ENCODE assay signal across 7 cellular contexts in the genomic region with DNA sequence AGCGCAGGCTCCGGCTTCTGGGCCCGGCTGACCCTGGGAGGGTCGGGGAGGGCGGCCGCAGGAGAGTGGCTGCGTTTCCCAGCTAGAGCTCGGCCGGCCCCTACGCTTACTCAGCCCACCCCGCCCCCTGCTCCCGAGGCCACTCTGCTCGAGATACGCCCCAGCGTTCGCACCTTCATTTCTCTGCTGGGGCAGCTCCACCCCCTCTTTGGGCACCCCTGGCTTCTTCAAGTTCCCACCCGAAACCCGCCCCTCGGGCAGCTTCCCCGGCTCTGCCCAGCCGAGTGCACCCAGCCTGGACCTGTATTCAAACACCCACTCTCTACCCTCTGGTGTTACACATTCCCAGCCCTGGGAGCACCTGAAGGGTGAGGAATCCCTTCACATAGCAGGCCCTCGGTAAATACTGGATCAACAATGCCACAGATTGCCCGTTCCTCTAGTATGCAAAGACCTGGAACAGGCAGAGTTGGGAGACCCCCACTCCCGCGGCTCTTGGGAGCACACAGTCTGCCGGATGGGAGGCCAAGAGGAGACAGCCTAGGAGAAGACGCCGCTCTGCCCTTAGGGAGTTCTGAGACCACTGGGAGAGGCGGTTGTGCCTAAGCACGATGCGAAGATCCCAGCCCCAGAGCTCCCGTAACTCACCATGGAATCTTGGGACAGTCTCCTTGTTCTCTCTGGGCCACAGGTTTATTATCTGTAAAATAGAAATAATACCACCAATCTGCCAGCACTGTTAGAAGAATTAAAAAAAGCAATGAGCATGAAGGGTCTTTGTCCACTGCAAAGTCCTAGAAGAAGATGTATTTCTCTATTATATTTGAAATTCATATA. TPM values are rescaled to one million over a fixed set of nuclear protein-coding genes. Genes with fewer than 3 reads are reported as not detected.
DNase-seq lines count a peak whose midpoint lies in the region; ATAC-seq and TF ChIP-seq lines count a peak whose summit lies in the region.

No MANE protein-coding gene starts in this region.

- peaks cover 3% of the 10 kb centered on the region for H3K27me3 Mint-ChIP-seq in neural crest cell (ENCODE audit: low read depth)

- DNase-seq in OCI-LY7 (ENCODE audit: low spot score) (no peak), epithelial cell of esophagus (ENCODE audit: low read depth) (peak; percentile 50), neural crest cell (ENCODE audit: low read depth, low spot score) (peak; percentile 58), pons (ENCODE audit: low spot score) (no peak)

- no peaks in the 10 kb centered on the region for H3K36me3 ChIP-seq in OCI-LY7 (ENCODE audit: insufficient read depth, low read length)

- H3K9me2 ChIP-seq in OCI-LY7 (ENCODE audit: insufficient read depth, low read length) = no peaks in the 10 kb centered on the region

- POLR2A ChIA-PET in OCI-LY7 (lab: Charles Lee) = interaction anchor here (0.5 to 1.7 kb wide), 2 partner anchors 31 to 91 kb away, joined by 3 to 4 read pairs; no protein-coding TSS in a partner anchor

- no peaks in the 10 kb centered on the region for H3K36me3 Mint-ChIP-seq in neural crest cell (ENCODE audit: low read depth)

- H3K4me1 Mint-ChIP-seq in neural crest cell = peaks cover 16% of the 10 kb centered on the region

- H3K4me3 Mint-ChIP-seq in neural crest cell = peak overlapping the region; percentile 82

- peak overlapping the region; percentile 54 for H3K4me3 ChIP-seq in OCI-LY7 (ENCODE audit: low read depth, low read length, poor library complexity, severe bottlenecking)
- H3K4me3 ChIP-seq in epithelial cell of esophagus (ENCODE audit: low read length) = peak overlapping the region; percentile 84

- peak overlapping the region; percentile 74 for H3K4me2 ChIP-seq in OCI-LY7 (ENCODE audit: low read length)

- intact Hi-C loops in OCI-LY7 (cut with micrococcal nuclease; ENCODE audit: unreplicated experiment) = no loop called here

- H2AFZ ChIP-seq in OCI-LY7 (ENCODE audit: low read length) = peak overlapping the region; percentile 65; the same call in 1 of the 2 replicates

- CTCF ChIA-PET in OCI-LY7 (lab: Charles Lee; ENCODE audit: unreplicated experiment) = no interaction called here

- H3K79me2 ChIP-seq in OCI-LY7 (ENCODE audit: insufficient read depth, low read depth, low read length) = no peaks in the 10 kb centered on the region

- H3K9me3 Mint-ChIP-seq in neural crest cell = no peaks in the 10 kb centered on the region

- H3K27ac Mint-ChIP-seq in neural crest cell (ENCODE audit: unreplicated experiment) = no peak overlapping the region

- H3K27ac ChIP-seq in OCI-LY7 (ENCODE audit: low read depth, low read length, poor library complexity, severe bottlenecking) = no peak overlapping the region

- ATAC-seq in GM21423 (IDR thresholded peaks at IDR 0.05; ENCODE audit: unreplicated experiment) (peak; percentile 12), HG03460 (IDR thresholded peaks at IDR 0.05; ENCODE audit: unreplicated experiment) (no peak), GM18502 (IDR thresholded peaks at IDR 0.05; ENCODE audit: poor library complexity, unreplicated experiment) (no peak)

- H4K20me1 ChIP-seq in OCI-LY7 (ENCODE audit: insufficient read depth, low read length) = no peaks in the 10 kb centered on the region

- no TSS peak for BruUV-seq in OCI-LY7 (replicated peaks; lab: Mats Ljungman, UMichigan)

- H3K9me3 ChIP-seq in OCI-LY7 (ENCODE audit: low read length) = no peaks in the 10 kb centered on the region

- H3K4me1 ChIP-seq in OCI-LY7 (ENCODE audit: insufficient read depth, low read length, poor library complexity, severe bottlenecking) = peaks cover 39% of the 10 kb centered on the region

- TF ChIP-seq CTCF in OCI-LY7 (conservative IDR thresholded peaks at IDR 0.05; ENCODE audit: low read length) (no peak), epithelial cell of esophagus (IDR thresholded peaks at IDR 0.05; ENCODE audit: insufficient read depth, low read depth, low read length, missing control alignments) (no peak), neural crest cell (conservative IDR thresholded peaks at IDR 0.05) (no peak)

RNA-seq across cellular contexts. Expression of a gene that starts 0.6 kb away (rescaled TPM):
- total RNA-seq in OCI-LY7 (2014; rRNA removed; shearing (Covaris generic)) = 0.22 and 0.28 TPM in 2 replicates
- total RNA-seq in OCI-LY7 (2022) = 1.3 and 1.8 TPM in 2 replicates
- 12.7 and 13.3 TPM in 2 replicates for total RNA-seq in neural crest cell

RNA-seq across cellular contexts. Expression of a gene that starts 16.8 kb away (rescaled TPM):
- total RNA-seq in OCI-LY7 (2014; rRNA removed; shearing (Covaris generic)) = 14.2 and 21.5 TPM in 2 replicates
- total RNA-seq in OCI-LY7 (2022) (15.1 and 16.8 TPM in 2 replicates), neural crest cell (13.6 and 15.2 TPM in 2 replicates)

RNA-seq across cellular contexts. Expression of a gene that starts 30.1 kb away (rescaled TPM):
- 730 and 1,134 TPM in 2 replicates for total RNA-seq in OCI-LY7 (2014; rRNA removed; shearing (Covaris generic))
- total RNA-seq in OCI-LY7 (2022) = 847 and 1,062 TPM in 2 replicates
- total RNA-seq in neural crest cell = 934 and 986 TPM in 2 replicates

RNA-seq across cellular contexts. Expression of a gene that starts 56.3 kb away (rescaled TPM):
- total RNA-seq in OCI-LY7 (2014; rRNA removed; shearing (Covaris generic)) = 33.6 and 35.3 TPM in 2 replicates
- total RNA-seq in OCI-LY7 (2022) (43.4 and 51.2 TPM in 2 replicates), neural crest cell (61.1 and 68.6 TPM in 2 replicates)

Comparison
In these comparisons a context has a peak if more than half of its experiments do, and no peak if none do; other contexts are left out.
1. DNase-seq: peak in epithelial cell of esophagus (single experiment) and neural crest cell (single experiment); none in OCI-LY7 (single experiment) and pons (single experiment).